11 cellular contexts compared by ENCODE assay signal in genomic region chr18:109130-109921, GRCh38. TPM values are rescaled to one million over a fixed set of nuclear protein-coding genes. Genes with fewer than 3 reads are reported as not detected.
DNase-seq lines count a peak whose midpoint lies in the region; TF ChIP-seq lines count a peak whose summit lies in the region.
"Not testable (repeated sequence)": the region's sequence is repeated elsewhere in the genome, so short reads cannot be mapped to it uniquely, and the experiment has no call there.
"Had no signal": no experiment of that assay in that cellular context is flagged by ENCODE, and none has a peak within 500 bp of the region (broad histone marks: within the 10 kb centered on the region; RNA-seq: fewer than 3 reads in every experiment).

No MANE protein-coding gene starts in this region.

- POLR2A ChIA-PET in MCF 10A (lab: Yijun Ruan, JAX): not testable (repeated sequence)

- H3K4me2 ChIP-seq in neural progenitor cell: not testable (repeated sequence)

- H3K27me3 ChIP-seq in neural progenitor cell: peaks cover 10% of the 10 kb centered on the region

- H3K27ac Mint-ChIP-seq in HFFc6; MCF 10A (ENCODE audit: low read depth, unreplicated experiment); neural progenitor cell: not testable (repeated sequence)
- H3K27ac Mint-ChIP-seq in glutamatergic neuron (ENCODE audit: unreplicated experiment): peak overlapping the region; percentile 11

- H3K9ac ChIP-seq in neural progenitor cell: not testable (repeated sequence)

- H3K4me3 ChIP-seq in GM12864 (ENCODE audit: low read depth, low read length); NB4 (ENCODE audit: low read depth, low read length); neural progenitor cell: not testable (repeated sequence)

- not testable (repeated sequence) for H3K4me1 Mint-ChIP-seq in HFFc6 (ENCODE audit: low read depth); glutamatergic neuron (ENCODE audit: low read depth, unreplicated experiment); neural progenitor cell
- H3K4me1 Mint-ChIP-seq in MCF 10A (ENCODE audit: insufficient read depth, unreplicated experiment): peaks cover 10% of the 10 kb centered on the region

- H3K27ac ChIP-seq in neural progenitor cell: not testable (repeated sequence)

- H2AFZ ChIP-seq in neural progenitor cell (replicated peaks): not testable (repeated sequence)

- not testable (repeated sequence) for DNase-seq in GM12864 (ENCODE audit: low read depth); glutamatergic neuron; neural progenitor cell (ENCODE audit: low spot score)
- peak; percentile 22 for DNase-seq in HFFc6
- peak; percentile 76 for DNase-seq in NB4 (ENCODE audit: low read depth)
- peak; percentile 50 for DNase-seq in activated CD4-positive, alpha-beta T cell treated with anti-CD3 and anti-CD28 coated beads for 48 hours
- DNase-seq in MCF 10A (ENCODE audit: unreplicated experiment): peak; percentile 82
- DNase-seq in ureter (ENCODE audit: low spot score): peak; percentile 65

- H3K9me3 ChIP-seq in neural progenitor cell (ENCODE audit: low read depth): not testable (repeated sequence)

- H3F3A ChIP-seq in neural progenitor cell (ENCODE audit: low read depth): not testable (repeated sequence)

- H3K9me3 Mint-ChIP-seq in HFFc6: peaks cover 36% of the 10 kb centered on the region
- peaks cover 39% of the 10 kb centered on the region for H3K9me3 Mint-ChIP-seq in MCF 10A (ENCODE audit: unreplicated experiment)
- peaks cover 46% of the 10 kb centered on the region for H3K9me3 Mint-ChIP-seq in glutamatergic neuron (ENCODE audit: unreplicated experiment)
- peaks cover 43% of the 10 kb centered on the region for H3K9me3 Mint-ChIP-seq in neural progenitor cell

- not testable (repeated sequence) for H3K27me3 Mint-ChIP-seq in HFFc6 (ENCODE audit: insufficient read depth); MCF 10A (ENCODE audit: insufficient read depth, unreplicated experiment)
- H3K27me3 Mint-ChIP-seq in glutamatergic neuron (ENCODE audit: unreplicated experiment) (peaks cover 32% of the 10 kb centered on the region), neural progenitor cell (ENCODE audit: insufficient read depth, low read depth) (peaks cover 32% of the 10 kb centered on the region)

- H3K36me3 Mint-ChIP-seq in HFFc6 (ENCODE audit: low read depth); MCF 10A (ENCODE audit: insufficient read depth, unreplicated experiment); neural progenitor cell: not testable (repeated sequence)
- peaks cover 22% of the 10 kb centered on the region for H3K36me3 Mint-ChIP-seq in glutamatergic neuron (ENCODE audit: unreplicated experiment)

- not testable (repeated sequence) for TF ChIP-seq POLR2A in NB4 (IDR thresholded peaks at IDR 0.05; ENCODE audit: extremely low read depth, insufficient read length)

- not testable (repeated sequence) for H3K4me1 ChIP-seq in neural progenitor cell

- H3K79me2 ChIP-seq in neural progenitor cell (ENCODE audit: low read depth): not testable (repeated sequence)

- intact Hi-C loops in MCF 10A (cut with micrococcal nuclease): not testable (repeated sequence)

- not testable (repeated sequence) for BruUV-seq in MCF 10A (replicated peaks; lab: Mats Ljungman, UMichigan)

- CTCF ChIA-PET in MCF 10A (lab: Yijun Ruan, JAX): not testable (repeated sequence)

- H3K36me3 ChIP-seq in neural progenitor cell: not testable (repeated sequence)

- TF ChIP-seq CTCF in GM12864 (IDR thresholded peaks at IDR 0.05; ENCODE audit: low read depth, low read length, missing control alignments) (peak; percentile 4), neural progenitor cell (IDR thresholded peaks at IDR 0.05) (peak; percentile 38)
- not testable (repeated sequence) for TF ChIP-seq CTCF in HFFc6 (IDR thresholded peaks at IDR 0.05); NB4 (IDR thresholded peaks at IDR 0.05; ENCODE audit: low read depth, low read length); MCF 10A (IDR thresholded peaks at IDR 0.05; ENCODE audit: unreplicated experiment); glutamatergic neuron (IDR thresholded peaks at IDR 0.05; ENCODE audit: partially characterized antibody, unreplicated experiment)

- H3K4me3 Mint-ChIP-seq in HFFc6; MCF 10A (ENCODE audit: unreplicated experiment); glutamatergic neuron (ENCODE audit: unreplicated experiment); neural progenitor cell: not testable (repeated sequence)

- H4K20me1 ChIP-seq in neural progenitor cell (ENCODE audit: low read depth): not testable (repeated sequence)

RNA-seq across cellular contexts. Expression of gene USP14, which starts 49.0 kb away (rescaled TPM):
- total RNA-seq in HFFc6 (2021; fragmentation: NEBNext Ultra II Directional; extraction: Animal tissue kit (Norgen Biotek cat#: 25700)): 100 to 1,000 TPM in 3 of 6 experiments, 10 to 100 TPM in 3; 92.0 to 114 (median 101) TPM
- 76.7 and 79.1 TPM in 2 replicates for total RNA-seq in MCF 10A (2022)
- total RNA-seq in glutamatergic neuron (ENCODE audit: unreplicated experiment): 92.4 TPM
- total RNA-seq in neural progenitor cell (ENCODE audit: low replicate concordance): 22.1 and 38.9 TPM in 2 replicates
- 58.3 TPM for total RNA-seq in ureter

RNA-seq across cellular contexts. Expression of gene TUBB8B, which starts 59.9 kb away (rescaled TPM):
- total RNA-seq in HFFc6 (2021; fragmentation: NEBNext Ultra II Directional; extraction: Animal tissue kit (Norgen Biotek cat#: 25700)): not detected
- not detected in 2 replicates for total RNA-seq in MCF 10A (2022)
- total RNA-seq in glutamatergic neuron (ENCODE audit: unreplicated experiment): not detected
- total RNA-seq in neural progenitor cell (ENCODE audit: low replicate concordance): 0.36 and 0.62 TPM in 2 replicates
- total RNA-seq in ureter: not detected
- total RNA-seq: lower leg skin, T-helper 17 cell, tibial nerve had no signal
